8 cellular contexts compared by ENCODE assay signal in genomic region chr6:1316482-1317220, GRCh38. TPM values are rescaled to one million over a fixed set of nuclear protein-coding genes. Genes with fewer than 3 reads are reported as not detected.
DNase-seq lines count a peak whose midpoint lies in the region; ATAC-seq and TF ChIP-seq lines count a peak whose summit lies in the region.

No MANE protein-coding gene starts in this region.

- peaks cover 28% of the 10 kb centered on the region for H4K20me1 ChIP-seq in BLaER1

- H3K27me3 ChIP-seq in BLaER1 (peaks cover 51% of the 10 kb centered on the region), dorsolateral prefrontal cortex (peaks cover 0 to 45% (median 34%) of the 10 kb centered on the region in 45 donors)

- H3K4me2 ChIP-seq in BLaER1, result peak overlapping the region; percentile 84

- TF ChIP-seq CTCF in dorsolateral prefrontal cortex (IDR thresholded peaks at IDR 0.05 in 54 of 56, conservative IDR thresholded peaks at IDR 0.05 in 2 of 56; ENCODE audit: low read depth in 1 of 56, partially characterized antibody in 56 of 56), result no peak
- no peak for TF ChIP-seq CTCF in nephron progenitor cell (IDR thresholded peaks at IDR 0.05)

- H3K9me3 Mint-ChIP-seq in nephron progenitor cell, result peaks cover 9% of the 10 kb centered on the region

- no peak overlapping the region for H3K4me3 Mint-ChIP-seq in nephron progenitor cell

- H3K9me3 ChIP-seq in BLaER1, result peaks cover 36% of the 10 kb centered on the region

- H3K27ac ChIP-seq in BLaER1 (no peak overlapping the region), dorsolateral prefrontal cortex (peak overlapping the region in 39 of 59 donors; percentile 13 to 82 (median 64))

- peaks cover 64% of the 10 kb centered on the region for H3K27me3 Mint-ChIP-seq in nephron progenitor cell (ENCODE audit: low read depth, poor library complexity)

- intact Hi-C loops in dorsolateral prefrontal cortex (cut with DNase I), result loop anchor here in 1 of 2 donors (10.0 kb wide), 1 partner anchor 522 kb away; no protein-coding TSS in a partner anchor

- H3K4me3 ChIP-seq in BLaER1, result peak overlapping the region; percentile 59
- H3K4me3 ChIP-seq in dorsolateral prefrontal cortex, result peak overlapping the region; percentile 35 to 82 (median 60)

- H3K9ac ChIP-seq in BLaER1, result no peak overlapping the region

- DNase-seq in HuH-7.5 (ENCODE audit: low spot score), result peak; percentile 43
- DNase-seq in dorsolateral prefrontal cortex, result no peak
- peak; percentile 56 for DNase-seq in nephron progenitor cell
- DNase-seq in superior temporal gyrus (ENCODE audit: extremely low spot score), result no peak
- no peak for DNase-seq in NCI-H345 treated with DMSO at 0.1 percent for 48 hours (lab: John Stamatoyannopoulos, UW; ENCODE audit: unreplicated experiment)

- no peaks in the 10 kb centered on the region for H3K36me3 ChIP-seq in BLaER1

- H3K4me1 Mint-ChIP-seq in nephron progenitor cell, result peaks cover 16% of the 10 kb centered on the region

- ATAC-seq in GM19324 (IDR thresholded peaks at IDR 0.05; ENCODE audit: low FRiP score, unreplicated experiment) (no peak), GM19397 (IDR thresholded peaks at IDR 0.05; ENCODE audit: unreplicated experiment) (no peak)

- H3K36me3 Mint-ChIP-seq in nephron progenitor cell (ENCODE audit: low read depth), result no peaks in the 10 kb centered on the region

- peaks cover 6% of the 10 kb centered on the region; the same call in 1 of the 2 replicates for H3K4me1 ChIP-seq in BLaER1

- H3K27ac Mint-ChIP-seq in nephron progenitor cell, result no peak overlapping the region

RNA-seq across cellular contexts. Expression of gene FOXQ1, which starts 4.8 kb away (rescaled TPM):
- total RNA-seq in dorsolateral prefrontal cortex, result 10 to 100 TPM in 1 of 120 experiments, 1 to 10 TPM in 119; 1.4 to 10.0 (median 4.2) TPM

Comparison
In these comparisons a context has a peak if more than half of its experiments do, and no peak if none do; other contexts are left out.
1. DNase-seq: peak in HuH-7.5 (single experiment) and nephron progenitor cell (single experiment); none in dorsolateral prefrontal cortex (0 of 10), superior temporal gyrus (single experiment) and NCI-H345 treated with DMSO at 0.1 percent for 48 hours (single experiment).